ENCODE assay signal across 7 cellular contexts in genomic region chr21:42022906-42023305, GRCh38. TPM values are rescaled to one million over a fixed set of nuclear protein-coding genes. Genes with fewer than 3 reads are reported as not detected.
"Had no signal": no experiment of that assay in that cellular context is flagged by ENCODE, and none has a peak within 500 bp of the region (broad histone marks: within the 10 kb centered on the region; RNA-seq: fewer than 3 reads in every experiment).

No MANE protein-coding gene starts in this region.

- H3K27ac ChIP-seq: GM23248 had no signal

- H3K9ac ChIP-seq: GM23248 had no signal

- H3K9me3 ChIP-seq: HAP-1 had no signal

- H3K36me3 ChIP-seq: HAP-1 had no signal

- H3K4me3 Mint-ChIP-seq: HFFc6 had no signal

- H3K27ac Mint-ChIP-seq: HFFc6 had no signal

- H3K9me3 Mint-ChIP-seq: HFFc6 had no signal

- H2AFZ ChIP-seq: GM23248 had no signal

- DNase-seq: GM23248, GOT3, HFFc6, IMR-90 had no signal

- H3K4me3 ChIP-seq: GM23248, HAP-1 had no signal

- ATAC-seq: HCT116 had no signal

- H3K4me1 ChIP-seq: HAP-1 had no signal

RNA-seq across cellular contexts. Expression of gene UMODL1, which starts 48.2 kb away (rescaled TPM):
- total RNA-seq: GM23248, H4, HFFc6, IMR-90 had no signal
- polyA plus RNA-seq: GM23248 had no signal
